Comparison of ENCODE assay signal across 14 cellular contexts in the genomic region with DNA sequence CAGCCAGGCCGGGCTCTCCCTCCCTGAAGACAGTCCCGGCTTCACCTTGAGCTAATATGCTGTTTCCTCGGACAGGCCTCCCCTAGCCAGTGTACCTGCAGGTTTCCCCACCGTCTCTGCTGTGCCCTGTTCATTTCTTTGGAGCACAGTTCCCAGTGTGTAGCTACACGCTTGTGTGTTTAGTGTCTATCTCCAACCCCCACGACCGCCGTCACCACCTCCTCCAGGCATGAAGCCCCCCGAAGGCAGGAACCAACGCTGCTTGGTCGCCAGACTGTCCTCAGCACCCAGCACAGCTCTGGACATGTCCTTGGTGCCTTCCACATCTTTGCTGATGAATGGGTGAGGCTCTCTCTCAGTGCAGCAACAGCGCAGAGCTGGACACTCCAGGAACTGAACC. TPM values are rescaled to one million over a fixed set of nuclear protein-coding genes. Genes with fewer than 3 reads are reported as not detected.
DNase-seq lines count a peak whose midpoint lies in the region; ATAC-seq and TF ChIP-seq lines count a peak whose summit lies in the region.
"Had no signal": no experiment of that assay in that cellular context is flagged by ENCODE, and none has a peak within 500 bp of the region (broad histone marks: within the 10 kb centered on the region; RNA-seq: fewer than 3 reads in every experiment).

No MANE protein-coding gene starts in this region.

- H3K9me3 Mint-ChIP-seq in endodermal cell (peaks cover 7% of the 10 kb centered on the region), nephron progenitor cell (peaks cover 6% of the 10 kb centered on the region)
- H3K9me3 Mint-ChIP-seq: CD4-positive, CD25-positive, alpha-beta regulatory T cell had no signal

- intact Hi-C loops in adrenal gland (cut with DNase I): loop anchor here (2.0 to 5.0 kb wide), 4 partner anchors 89 to 292 kb away; no protein-coding TSS in a partner anchor

- peak; percentile 2 for TF ChIP-seq CTCF in GM20000 (IDR thresholded peaks at IDR 0.05; ENCODE audit: extremely low read depth, missing control alignments)
- no peak for TF ChIP-seq CTCF in RWPE1 (conservative IDR thresholded peaks at IDR 0.05; ENCODE audit: low read depth)
- no peak for TF ChIP-seq CTCF in endodermal cell (conservative IDR thresholded peaks at IDR 0.05)
- TF ChIP-seq CTCF in nephron progenitor cell (IDR thresholded peaks at IDR 0.05): no peak
- no peak for TF ChIP-seq CTCF in adrenal gland (IDR thresholded peaks at IDR 0.05)

- DNase-seq in GM20000 (ENCODE audit: low spot score): no peak
- no peak for DNase-seq in RWPE1 (ENCODE audit: low spot score)
- peak; percentile 63 for DNase-seq in endodermal cell
- DNase-seq in nephron progenitor cell: no peak
- DNase-seq in activated CD4-positive, alpha-beta T cell treated with anti-CD3 and anti-CD28 coated beads, Interleukin-2, amount 50 U/mL, for 1 hour: no peak
- DNase-seq in stimulated activated CD4-positive, alpha-beta T cell treated with anti-CD3 and anti-CD28 coated beads, Interleukin-4, amount 100 ng/mL, for 1 hour: no peak
- DNase-seq in adrenal gland: no peak

- 88% methylated on average over 9 to 12 of the region's 12 CpGs for WGBS in endodermal cell (ENCODE audit: insufficient coverage in 1 of 2, insufficient read length in 1 of 2), 2 experiments
- WGBS in adrenal gland, 4 donors: 80 to 83% (median 83%) methylated on average over 12 of the region's 12 CpGs

- H3K27ac ChIP-seq in RWPE1: peak overlapping the region; percentile 29; the same call in 1 of the 2 replicates
- H3K27ac ChIP-seq in endodermal cell (ENCODE audit: low read depth, low read length): no peak overlapping the region
- H3K27ac ChIP-seq in adrenal gland: no peak overlapping the region
- H3K27ac ChIP-seq: KMS-11, PC-9 had no signal

- H3K36me3 Mint-ChIP-seq in endodermal cell (ENCODE audit: low read depth): no peaks in the 10 kb centered on the region
- H3K36me3 Mint-ChIP-seq in nephron progenitor cell (ENCODE audit: low read depth): no peaks in the 10 kb centered on the region
- H3K36me3 Mint-ChIP-seq: CD4-positive, CD25-positive, alpha-beta regulatory T cell had no signal

- H3K36me3 ChIP-seq in endodermal cell (ENCODE audit: control insufficient read depth, insufficient read depth, low read length) (no peaks in the 10 kb centered on the region), adrenal gland (replicated peaks in 1 of 2) (no peaks in the 10 kb centered on the region)
- H3K36me3 ChIP-seq: BE2C had no signal

- no peak for ATAC-seq in HG02571 (IDR thresholded peaks at IDR 0.05; ENCODE audit: unreplicated experiment)

- H3K4me1 ChIP-seq in endodermal cell (ENCODE audit: control insufficient read depth, insufficient read depth, low read length): no peaks in the 10 kb centered on the region
- peaks cover 12 to 29% of the 10 kb centered on the region in 2 donors for H3K4me1 ChIP-seq in adrenal gland (replicated peaks in 1 of 2)

- peaks cover 13% of the 10 kb centered on the region for H3K27me3 Mint-ChIP-seq in endodermal cell (ENCODE audit: insufficient read depth)
- peaks cover 17% of the 10 kb centered on the region for H3K27me3 Mint-ChIP-seq in nephron progenitor cell (ENCODE audit: low read depth, poor library complexity)

- POLR2A ChIA-PET in RWPE1 (lab: Yijun Ruan, JAX; ENCODE audit: low non-redundant PET): no interaction called here

- no peaks in the 10 kb centered on the region for H3K9me3 ChIP-seq in endodermal cell (ENCODE audit: control insufficient read depth, low read length)
- H3K9me3 ChIP-seq in adrenal gland (replicated peaks in 1 of 3): no peaks in the 10 kb centered on the region
- H3K9me3 ChIP-seq: BE2C had no signal

- H3K4me3 Mint-ChIP-seq in endodermal cell: no peak overlapping the region
- no peak overlapping the region for H3K4me3 Mint-ChIP-seq in nephron progenitor cell
- H3K4me3 Mint-ChIP-seq: CD4-positive, CD25-positive, alpha-beta regulatory T cell had no signal

- CTCF ChIA-PET in RWPE1 (lab: Yijun Ruan, JAX): interaction anchor here (0.5 to 4.2 kb wide), 18 partner anchors 11 to 1576 kb away, joined by 3 to 15 read pairs (median 4); partner anchors contain the start of gene CD9

- no peak for TF ChIP-seq POLR2A in adrenal gland (IDR thresholded peaks at IDR 0.05)

- H3K27me3 ChIP-seq in endodermal cell (ENCODE audit: control insufficient read depth, insufficient read depth, low read length, poor library complexity, severe bottlenecking): peaks cover 6% of the 10 kb centered on the region
- H3K27me3 ChIP-seq in adrenal gland: no peaks in the 10 kb centered on the region
- H3K27me3 ChIP-seq: BE2C had no signal

- H3K27ac Mint-ChIP-seq in endodermal cell (no peak overlapping the region), nephron progenitor cell (peak overlapping the region; percentile 65)
- H3K27ac Mint-ChIP-seq: CD4-positive, CD25-positive, alpha-beta regulatory T cell had no signal

- no peak overlapping the region for H3K4me3 ChIP-seq in endodermal cell (ENCODE audit: low read length)
- no peak overlapping the region for H3K4me3 ChIP-seq in adrenal gland
- H3K4me3 ChIP-seq: PC-9 had no signal

- H3K9ac ChIP-seq in endodermal cell (ENCODE audit: extremely low read depth, low read length, poor library complexity, severe bottlenecking): no peak overlapping the region
- H3K9ac ChIP-seq: KMS-11 had no signal

- peaks cover 24% of the 10 kb centered on the region for H3K4me1 Mint-ChIP-seq in endodermal cell
- peaks cover 26% of the 10 kb centered on the region for H3K4me1 Mint-ChIP-seq in nephron progenitor cell

RNA-seq across cellular contexts. Expression of gene PLEKHG6, which starts 26.2 kb away (rescaled TPM):
- total RNA-seq in endodermal cell (10 to 100 TPM; 24.8 to 37.2 TPM), adrenal gland (1 to 10 TPM in 2 of 8 donors, under 1 TPM in 5, not detected in 1; 0.23 to 1.9 (median 0.51) TPM)
- 7.1 TPM for polyA plus RNA-seq in endodermal cell (2013, experiment 1 of 2)
- polyA plus RNA-seq in endodermal cell (2013, experiment 2 of 2): 4.6 TPM
- 1 to 10 TPM in 1 of 3 donors, under 1 TPM in 1, not detected in 1; 0.32 to 5.8 TPM for polyA plus RNA-seq in adrenal gland
- total RNA-seq: A172; CD4-positive, CD25-positive, alpha-beta regulatory T cell; SK-MEL-5 had no signal

RNA-seq across cellular contexts. Expression of gene TNFRSF1A, which starts 57.6 kb away (rescaled TPM):
- total RNA-seq in endodermal cell (10 to 100 TPM; 43.2 to 86.2 TPM), adrenal gland (100 to 1,000 TPM; 181 to 386 (median 262) TPM)
- polyA plus RNA-seq in endodermal cell (2013, experiment 1 of 2): 39.7 TPM
- polyA plus RNA-seq in endodermal cell (2013, experiment 2 of 2): 37.7 TPM
- polyA plus RNA-seq in adrenal gland: 100 to 1,000 TPM in 2 of 3 donors, 10 to 100 TPM in 1; 91.8 to 167 (median 160) TPM

Comparison
In these comparisons a context has a peak if more than half of its experiments do, and no peak if none do; other contexts are left out.
1. RNA of gene PLEKHG6, which starts 26.2 kb away (total RNA-seq): 24.8 to 37.2 TPM in endodermal cell; 0.23 to 1.9 TPM in adrenal gland; every median in the first group is over 4 times any median in the second.